8 cellular contexts compared by ENCODE assay signal in genomic region chr20:53706511-53707031, GRCh38.
DNase-seq lines count a peak whose midpoint lies in the region; ATAC-seq, FAIRE-seq and TF ChIP-seq lines count a peak whose summit lies in the region.

No MANE protein-coding gene starts in this region.

- no peak overlapping the region for H3K23ac ChIP-seq in mesendoderm (ENCODE audit: low read length)

- no peak overlapping the region for H3K56ac ChIP-seq in mesendoderm (ENCODE audit: low read length)

- SMC1A ChIA-PET in GM12878 (lab: Charles Lee; ENCODE audit: uncharacterized antibody, unreplicated experiment) = interaction anchor here (0.8 to 5.2 kb wide), 26 partner anchors 9 to 223 kb away, joined by 3 to 64 read pairs (median 5); no protein-coding TSS in a partner anchor

- CTCF ChIA-PET in GM12878 (lab: Yijun Ruan, JAX) = interaction anchor here (0.6 to 2.1 kb wide), 8 partner anchors 24 to 187 kb away, joined by 3 to 5 read pairs (median 3); no protein-coding TSS in a partner anchor

- H3K9me3 ChIP-seq in GM12878 (replicated peaks; ENCODE audit: control insufficient read depth, insufficient read depth, low read length) = no peaks in the 10 kb centered on the region

- no peaks in the 10 kb centered on the region for H3K27me3 ChIP-seq in GM12878 (replicated peaks in 1 of 2; ENCODE audit: control insufficient read depth in 2 of 2, insufficient read depth in 2 of 2, low read length in 1 of 2)
- H3K27me3 ChIP-seq in mesendoderm (ENCODE audit: insufficient read depth, low read length, poor library complexity) = no peaks in the 10 kb centered on the region

- RAD21 ChIA-PET in GM12878 (lab: Charles Lee; ENCODE audit: unreplicated experiment) = interaction anchor here (0.7 to 4.7 kb wide), 17 partner anchors 12 to 229 kb away, joined by 3 to 34 read pairs (median 8); no protein-coding TSS in a partner anchor

- H2BK5ac ChIP-seq in mesendoderm (ENCODE audit: low read length) = no peak overlapping the region

- peak; percentile 27 for DNase-seq in activated CD4-positive, alpha-beta T cell treated with anti-CD3 and anti-CD28 coated beads for 48 hours
- no peak for DNase-seq in activated CD4-positive, alpha-beta T cell treated with anti-CD3 and anti-CD28 coated beads for 1 hour
- DNase-seq in Jurkat, Clone E6-1 (ENCODE audit: low read depth, low spot score) = peak; percentile 70
- DNase-seq in GM12878 (ENCODE audit: low read depth, low spot score) = peak; percentile 81
- peak; percentile 70 for DNase-seq in retinal pigment epithelial cell (ENCODE audit: low read depth)
- no peak for DNase-seq in RPMI8226
- no peak for DNase-seq in mesendoderm
- DNase-seq in NCI-H1417 treated with DMSO at 0.1 percent for 48 hours (lab: John Stamatoyannopoulos, UW) = no peak

- no peak; a peak in 1 of 4 replicates for TF ChIP-seq EP300 in GM12878 (IDR thresholded peaks at IDR 0.05; ENCODE audit: borderline replicate concordance in 1 of 2, control insufficient read depth in 1 of 2, low read depth in 2 of 2, low read length in 2 of 2)

- no peak overlapping the region for H2BK120ac ChIP-seq in mesendoderm (ENCODE audit: low read depth, low read length)

- H3K4me1 ChIP-seq in GM12878 (ENCODE audit: control insufficient read depth, insufficient read depth, low read length) (peaks cover 40% of the 10 kb centered on the region), mesendoderm (ENCODE audit: control insufficient read depth, low read depth, low read length) (peaks cover 2% of the 10 kb centered on the region)

- in situ Hi-C loops in GM12878 (cut with MboI) = no loop called here

- H3K9ac ChIP-seq in GM12878 (ENCODE audit: control insufficient read depth, insufficient read depth, low read length) (peak overlapping the region; percentile 57), mesendoderm (ENCODE audit: low read length) (no peak overlapping the region)

- peak; percentile 91 for FAIRE-seq in GM12878 (lab: Jason Lieb, UNC)

- no peak overlapping the region for H3K4ac ChIP-seq in mesendoderm (ENCODE audit: low read depth, low read length)

- no peak for TF ChIP-seq POLR2A in GM12878 (IDR thresholded peaks at IDR 0.05; ENCODE audit: low read depth, low read length)

- POLR2A ChIA-PET in GM12878 (lab: Charles Lee) = interaction anchor here (0.6 to 3.3 kb wide), 9 partner anchors 9 to 128 kb away, joined by 3 to 22 read pairs (median 3); no protein-coding TSS in a partner anchor

- H3K79me2 ChIP-seq in GM12878 (ENCODE audit: control insufficient read depth, insufficient read depth, low read length) = no peaks in the 10 kb centered on the region
- H3K79me2 ChIP-seq in mesendoderm (ENCODE audit: control insufficient read depth, insufficient read depth, low read length) = no peaks in the 10 kb centered on the region

- peak overlapping the region; percentile 9 for H3K4me3 ChIP-seq in Jurkat, Clone E6-1 (ENCODE audit: low read length)
- peak overlapping the region; percentile 25; the same call in 1 of the 2 replicates for H3K4me3 ChIP-seq in GM12878
- no peak overlapping the region for H3K4me3 ChIP-seq in retinal pigment epithelial cell (ENCODE audit: low read length)
- H3K4me3 ChIP-seq in mesendoderm (ENCODE audit: low read length) = no peak overlapping the region

- no peaks in the 10 kb centered on the region for H3K36me3 ChIP-seq in GM12878 (ENCODE audit: control insufficient read depth in 2 of 2, insufficient read depth in 2 of 2, low read length in 1 of 2)
- no peaks in the 10 kb centered on the region for H3K36me3 ChIP-seq in mesendoderm (ENCODE audit: control insufficient read depth, insufficient read depth, low read length)

- no peak; the same call in 1 of the 2 replicates for TF ChIP-seq RAD21 in GM12878 (IDR thresholded peaks at IDR 0.05; ENCODE audit: insufficient read depth, low read depth, low read length)

- no peaks in the 10 kb centered on the region for H3K79me1 ChIP-seq in mesendoderm (ENCODE audit: low read length)

- H4K8ac ChIP-seq in mesendoderm (ENCODE audit: low read depth, low read length) = no peak overlapping the region

- TF ChIP-seq CTCF in GM12878 (IDR thresholded peaks at IDR 0.05 in 2 of 3, conservative IDR thresholded peaks at IDR 0.05 in 1 of 3; ENCODE audit: control insufficient read depth in 2 of 3, extremely low read depth in 1 of 3, insufficient read depth in 1 of 3, low read depth in 3 of 3, low read length in 3 of 3) = no peak
- no peak for TF ChIP-seq CTCF in retinal pigment epithelial cell (conservative IDR thresholded peaks at IDR 0.05; ENCODE audit: low read depth, low read length)

- intact Hi-C loops in GM12878 (cut with micrococcal nuclease; ENCODE audit: unreplicated experiment) = loop anchor here (2.0 to 5.0 kb wide), 4 partner anchors 30 to 211 kb away; no protein-coding TSS in a partner anchor

- ATAC-seq in GM12878 = peak; percentile 64

- no peak overlapping the region for H3K18ac ChIP-seq in mesendoderm (ENCODE audit: low read length)

- no TSS peak for BruUV-seq in GM12878 (replicated peaks; lab: Mats Ljungman, UMichigan)

- peak overlapping the region; percentile 67 for H2AFZ ChIP-seq in GM12878 (ENCODE audit: control insufficient read depth, low read depth, low read length)

- no peak overlapping the region for H2BK15ac ChIP-seq in mesendoderm (replicated peaks; ENCODE audit: low read depth)

- H3K27ac ChIP-seq in GM12878 (ENCODE audit: control insufficient read depth, insufficient read depth) = peak overlapping the region; percentile 97
- no peak overlapping the region for H3K27ac ChIP-seq in mesendoderm (ENCODE audit: low read depth, low read length)

- no peak overlapping the region for H2AK5ac ChIP-seq in mesendoderm (ENCODE audit: low read length)

- H4K20me1 ChIP-seq in GM12878 (ENCODE audit: control insufficient read depth, insufficient read depth) = no peaks in the 10 kb centered on the region

- WGBS in GM12878 (ENCODE audit: insufficient coverage, insufficient replicate concordance, low lambda C conversion rate, missing lambda C conversion rate) = 1% methylated on average over 5 of the region's 5 CpGs
- no CpG with 5 or more reads among the region's 5 CpGs for WGBS in mesendoderm (ENCODE audit: extremely low coverage, insufficient coverage, low lambda C conversion rate)

- no peak overlapping the region for H4K5ac ChIP-seq in mesendoderm (ENCODE audit: low read length)

- H3K4me2 ChIP-seq in GM12878 (ENCODE audit: control insufficient read depth, insufficient read depth) (peak overlapping the region; percentile 67), mesendoderm (ENCODE audit: low read length) (no peak overlapping the region)

TF ChIP-seq in GM12878, 131 proteins besides CTCF, POLR2A, EP300 and RAD21 (continues in another document):
- TF ChIP-seq EGR1 (IDR thresholded peaks at IDR 0.05; ENCODE audit: borderline replicate concordance in 1 of 2, low read depth in 2 of 2, low read length in 2 of 2) (no peak), BMI1 (IDR thresholded peaks at IDR 0.05; ENCODE audit: borderline replicate concordance) (no peak), MXI1 (IDR thresholded peaks at IDR 0.05; ENCODE audit: low read depth, low read length) (0 out of 2 replicates have a peak, but pooled peaks have one; percentile 26), RB1 (IDR thresholded peaks at IDR 0.05; ENCODE audit: borderline replicate concordance) (0 out of 2 replicates have a peak, but pooled peaks have one; percentile 37), ELK1 (IDR thresholded peaks at IDR 0.05; ENCODE audit: low read depth, low read length) (no peak), CUX1 (IDR thresholded peaks at IDR 0.05; ENCODE audit: insufficient replicate concordance, low read depth, low read length) (peak; percentile 52), BACH1 (IDR thresholded peaks at IDR 0.05; ENCODE audit: borderline replicate concordance) (no peak), NR2F1 (conservative IDR thresholded peaks at IDR 0.05) (0 out of 2 replicates have a peak, but pooled peaks have one; percentile 11)

Comparison
In these comparisons a context has a peak if more than half of its experiments do, and no peak if none do; other contexts are left out.
1. DNase-seq: peak in activated CD4-positive, alpha-beta T cell treated with anti-CD3 and anti-CD28 coated beads for 48 hours (single experiment), Jurkat, Clone E6-1 (single experiment), GM12878 (single experiment) and retinal pigment epithelial cell (single experiment); none in activated CD4-positive, alpha-beta T cell treated with anti-CD3 and anti-CD28 coated beads for 1 hour (single experiment), RPMI8226 (single experiment), mesendoderm (single experiment) and NCI-H1417 treated with DMSO at 0.1 percent for 48 hours (single experiment).
2. H3K4me3 ChIP-seq: peak in Jurkat, Clone E6-1 (single experiment) and GM12878 (single experiment); none in retinal pigment epithelial cell (single experiment) and mesendoderm (single experiment).